In genomic region chr11:111601979-111602864, GRCh38 we compare ENCODE assay signal across 8 cellular contexts. TPM values are rescaled to one million over a fixed set of nuclear protein-coding genes. Genes with fewer than 3 reads are reported as not detected.
DNase-seq lines count a peak whose midpoint lies in the region; ATAC-seq and TF ChIP-seq lines count a peak whose summit lies in the region.

Gene SIK2 (plus strand): TSS chr11:111602449. CDS start chr11:111602564, 115 bp downstream.

- no peaks in the 10 kb centered on the region for H3K36me3 ChIP-seq in kidney epithelial cell (ENCODE audit: control insufficient read depth, insufficient read depth, low read length)

- peak; percentile 84 for TF ChIP-seq CTCF in kidney epithelial cell (IDR thresholded peaks at IDR 0.05; ENCODE audit: insufficient read depth, low read length, poor library complexity, severe bottlenecking)

- ATAC-seq in GM19025 (IDR thresholded peaks at IDR 0.05; ENCODE audit: low read depth, unreplicated experiment) (peak; percentile 88), HG03342 (IDR thresholded peaks at IDR 0.05; ENCODE audit: unreplicated experiment) (peak; percentile 84)

- DNase-seq in AML-193 (lab: John Stamatoyannopoulos, UW) (peak; percentile 89 to 90), NCI-H345 (lab: John Stamatoyannopoulos, UW) (peak; percentile 98), cerebellum (ENCODE audit: low spot score) (peak; percentile 95), kidney epithelial cell (ENCODE audit: low read depth) (peak; percentile 67)
- DNase-seq in activated CD4-positive, alpha-beta T cell treated with anti-CD3 and anti-CD28 coated beads for 1 hour = peak; percentile 80
- DNase-seq in stimulated activated CD4-positive, alpha-beta T cell treated with anti-CD3 and anti-CD28 coated beads, Interleukin-15, amount 100 ng/mL, for 48 hours (ENCODE audit: low read depth in 2 of 2) = peak; percentile 87 to 89

- H3K4me3 ChIP-seq in kidney epithelial cell (ENCODE audit: low read depth, low read length) = peak within 1 kb of the TSS; percentile 99

- no peaks in the 10 kb centered on the region for H3K27me3 ChIP-seq in kidney epithelial cell (ENCODE audit: control insufficient read depth, insufficient read depth, low read length)

RNA-seq across cellular contexts. Expression of gene SIK2, which starts in this region (rescaled TPM):
- total RNA-seq in cerebellum = 15.5 TPM
- 10.1 and 12.0 TPM in 2 replicates for total RNA-seq in kidney epithelial cell

Comparison
In these comparisons a context has a peak if more than half of its experiments do, and no peak if none do; other contexts are left out.
1. Peak in every context shown above with its lines: DNase-seq, ATAC-seq and H3K4me3 ChIP-seq.